In genomic region chr11:70537576-70538571, GRCh38 we compare ENCODE assay signal across 18 cellular contexts.
DNase-seq lines count a peak whose midpoint lies in the region; ATAC-seq and TF ChIP-seq lines count a peak whose summit lies in the region.
"Had no signal": no experiment of that assay in that cellular context is flagged by ENCODE, and none has a peak within 500 bp of the region (broad histone marks: within the 10 kb centered on the region; RNA-seq: fewer than 3 reads in every experiment).

No MANE protein-coding gene starts in this region.

- H3K4me1 ChIP-seq in RWPE2 (ENCODE audit: insufficient read depth, poor library complexity, severe bottlenecking) (no peaks in the 10 kb centered on the region), lower lobe of right lung (no peaks in the 10 kb centered on the region), spleen (no peaks in the 10 kb centered on the region), Karpas-422 (ENCODE audit: low read length) (no peaks in the 10 kb centered on the region)

- H3K9me2 ChIP-seq in Karpas-422 (replicated peaks; ENCODE audit: insufficient read depth, low read length), result no peaks in the 10 kb centered on the region

- DNase-seq in activated naive CD4-positive, alpha-beta T cell treated with anti-CD3 and anti-CD28 coated beads, Interleukin-2, amount 10 ng/mL, durations not matched to agents 7 days and 5 days, result peak; percentile 16
- DNase-seq in activated naive CD4-positive, alpha-beta T cell treated with Interleukin-2 at 50 U/mL for 16 hours, result no peak
- peak; percentile 44 for DNase-seq in RWPE2 (ENCODE audit: low spot score)
- DNase-seq in lower lobe of right lung, result peak; percentile 32
- peak; percentile 63 for DNase-seq in spleen
- no peak for DNase-seq in Karpas-422
- DNase-seq in stimulated activated CD4-positive, alpha-beta T cell treated with anti-CD3 and anti-CD28 coated beads, Interleukin-4, amount 100 ng/mL, for 24 hours, result no peak
- no peak for DNase-seq in NAMALWA (ENCODE audit: low spot score)
- DNase-seq: COR-L47, MV-4-11, NCI-H1436, NCI-H2029 treated with DMSO at 0.1 percent for 48 hours, NCI-H524 treated with DMSO at 0.1 percent for 48 hours, OCI-M1, RPMI8226 had no signal

- ATAC-seq in RWPE2 (ENCODE audit: low read depth), result no peak
- ATAC-seq in lower lobe of right lung, result no peak
- ATAC-seq: HCT116 had no signal

- H3K4me1 Mint-ChIP-seq in activated naive CD4-positive, alpha-beta T cell treated with anti-CD3 and anti-CD28 coated beads, Interleukin-2, amount 10 ng/mL, durations not matched to agents 7 days and 5 days, result no peaks in the 10 kb centered on the region
- H3K4me1 Mint-ChIP-seq: CD14-positive monocyte had no signal

- H3K4me2 ChIP-seq in Karpas-422 (ENCODE audit: low read depth, low read length, poor library complexity, severe bottlenecking), result no peak overlapping the region

- H3K27ac Mint-ChIP-seq in activated naive CD4-positive, alpha-beta T cell treated with anti-CD3 and anti-CD28 coated beads, Interleukin-2, amount 10 ng/mL, durations not matched to agents 7 days and 5 days, result no peak overlapping the region
- H3K27ac Mint-ChIP-seq: CD14-positive monocyte, IgD-negative memory B cell had no signal

- H3K4me3 Mint-ChIP-seq in activated naive CD4-positive, alpha-beta T cell treated with anti-CD3 and anti-CD28 coated beads, Interleukin-2, amount 10 ng/mL, durations not matched to agents 7 days and 5 days, result no peak overlapping the region
- H3K4me3 Mint-ChIP-seq: CD14-positive monocyte, IgD-negative memory B cell had no signal

- H2AFZ ChIP-seq in Karpas-422 (ENCODE audit: low read length), result no peak overlapping the region

- no peaks in the 10 kb centered on the region for H3K27me3 Mint-ChIP-seq in activated naive CD4-positive, alpha-beta T cell treated with anti-CD3 and anti-CD28 coated beads, Interleukin-2, amount 10 ng/mL, durations not matched to agents 7 days and 5 days

- no peaks in the 10 kb centered on the region for H4K20me1 ChIP-seq in Karpas-422 (ENCODE audit: insufficient read depth, low read depth, low read length)

- no peak for TF ChIP-seq CTCF in RWPE2 (IDR thresholded peaks at IDR 0.05; ENCODE audit: poor library complexity, severe bottlenecking)
- no peak for TF ChIP-seq CTCF in lower lobe of right lung (IDR thresholded peaks at IDR 0.05)
- TF ChIP-seq CTCF in spleen (IDR thresholded peaks at IDR 0.05 in 8 of 11, conservative IDR thresholded peaks at IDR 0.05 in 3 of 11), result no peak

- no peaks in the 10 kb centered on the region for H3K27me3 ChIP-seq in RWPE2 (ENCODE audit: insufficient read depth, poor library complexity, severe bottlenecking)
- H3K27me3 ChIP-seq in lower lobe of right lung (ENCODE audit: low read depth), result no peaks in the 10 kb centered on the region
- peaks cover 0 to 4% (median 0%) of the 10 kb centered on the region in 7 donors for H3K27me3 ChIP-seq in spleen (replicated peaks in 1 of 7)
- H3K27me3 ChIP-seq in Karpas-422 (ENCODE audit: low read length), result no peaks in the 10 kb centered on the region

- CTCF ChIA-PET in activated naive CD4-positive, alpha-beta T cell treated with anti-CD3 and anti-CD28 coated beads, Interleukin-2, amount 10 ng/mL, durations not matched to agents 7 days and 5 days (lab: Charles Lee), result no interaction called here

- no peak overlapping the region for H3K27ac ChIP-seq in RWPE2 (ENCODE audit: poor library complexity, severe bottlenecking)
- no peak overlapping the region for H3K27ac ChIP-seq in lower lobe of right lung
- H3K27ac ChIP-seq in spleen, result no peak overlapping the region
- no peak overlapping the region for H3K27ac ChIP-seq in Karpas-422 (ENCODE audit: low read length)

- H3K36me3 ChIP-seq in RWPE2 (ENCODE audit: low read depth) (no peaks in the 10 kb centered on the region), lower lobe of right lung (no peaks in the 10 kb centered on the region), spleen (no peaks in the 10 kb centered on the region), Karpas-422 (ENCODE audit: insufficient read depth, low read length) (no peaks in the 10 kb centered on the region)

- no peaks in the 10 kb centered on the region for H3K9me3 ChIP-seq in RWPE2 (ENCODE audit: severe bottlenecking)
- H3K9me3 ChIP-seq in lower lobe of right lung, result no peaks in the 10 kb centered on the region
- H3K9me3 ChIP-seq in spleen, result peaks cover 0 to 23% (median 8%) of the 10 kb centered on the region in 8 donors
- no peaks in the 10 kb centered on the region for H3K9me3 ChIP-seq in Karpas-422 (ENCODE audit: low read length)

- intact Hi-C loops in lower lobe of right lung (cut with DNase I), result no loop called here
- intact Hi-C loops in spleen (cut with DNase I; ENCODE audit: low total_unique reads), result no loop called here

- peaks cover 8% of the 10 kb centered on the region for H3K9me3 Mint-ChIP-seq in activated naive CD4-positive, alpha-beta T cell treated with anti-CD3 and anti-CD28 coated beads, Interleukin-2, amount 10 ng/mL, durations not matched to agents 7 days and 5 days

- H3K79me2 ChIP-seq in Karpas-422 (ENCODE audit: low read length), result no peaks in the 10 kb centered on the region

- no peak overlapping the region for H3K4me3 ChIP-seq in RWPE2 (ENCODE audit: severe bottlenecking)
- no peak overlapping the region for H3K4me3 ChIP-seq in lower lobe of right lung
- no peak overlapping the region for H3K4me3 ChIP-seq in spleen
- H3K4me3 ChIP-seq in Karpas-422 (ENCODE audit: low read length), result no peak overlapping the region

- H3K36me3 Mint-ChIP-seq in activated naive CD4-positive, alpha-beta T cell treated with anti-CD3 and anti-CD28 coated beads, Interleukin-2, amount 10 ng/mL, durations not matched to agents 7 days and 5 days, result no peaks in the 10 kb centered on the region
- H3K36me3 Mint-ChIP-seq: CD14-positive monocyte, IgD-negative memory B cell had no signal

- 83 to 89% (median 86%) methylated on average over 28 of the region's 28 CpGs for WGBS in spleen, 5 donors

- no peak for TF ChIP-seq POLR2A in spleen (IDR thresholded peaks at IDR 0.05)

- no peak overlapping the region for H3K9ac ChIP-seq in Karpas-422 (ENCODE audit: low read length)

Comparison
In these comparisons a context has a peak if more than half of its experiments do, and no peak if none do; other contexts are left out.
1. DNase-seq: peak in activated naive CD4-positive, alpha-beta T cell treated with anti-CD3 and anti-CD28 coated beads, Interleukin-2, amount 10 ng/mL, durations not matched to agents 7 days and 5 days (single experiment), RWPE2 (single experiment), lower lobe of right lung (single experiment) and spleen (single experiment); none in activated naive CD4-positive, alpha-beta T cell treated with Interleukin-2 at 50 U/mL for 16 hours (single experiment), Karpas-422 (single experiment), stimulated activated CD4-positive, alpha-beta T cell treated with anti-CD3 and anti-CD28 coated beads, Interleukin-4, amount 100 ng/mL, for 24 hours (single experiment) and NAMALWA (single experiment).